13 cellular contexts compared by ENCODE assay signal in genomic region chr15:90936823-90937222, GRCh38. TPM values are rescaled to one million over a fixed set of nuclear protein-coding genes. Genes with fewer than 3 reads are reported as not detected.
DNase-seq lines count a peak whose midpoint lies in the region; ATAC-seq, FAIRE-seq and TF ChIP-seq lines count a peak whose summit lies in the region.
"Had no signal": no experiment of that assay in that cellular context is flagged by ENCODE, and none has a peak within 500 bp of the region (broad histone marks: within the 10 kb centered on the region; RNA-seq: fewer than 3 reads in every experiment).

No MANE protein-coding gene starts in this region.

- H3K27ac ChIP-seq in K562 (ENCODE audit: extremely low read depth, low read depth, low read length) = peak overlapping the region; percentile 19; the same call in 2 of the 3 replicates
- H3K27ac ChIP-seq in neural progenitor cell = no peak overlapping the region
- H3K27ac ChIP-seq in caudate nucleus (ENCODE audit: low read depth, low read length) = no peak overlapping the region

- H3K9me1 ChIP-seq in K562 (ENCODE audit: control insufficient read depth, insufficient read depth, low read length) = no peaks in the 10 kb centered on the region

- ATAC-seq in activated CD4-positive, alpha-beta T cell treated with anti-CD3 and anti-CD28 coated beads for 36 hours = no peak
- ATAC-seq in K562 (no peak), GM19324 (IDR thresholded peaks at IDR 0.05; ENCODE audit: low FRiP score, unreplicated experiment) (no peak)
- ATAC-seq: mucosa of descending colon had no signal

- WGBS in K562 (ENCODE audit: insufficient coverage, low coverage, missing lambda C conversion rate) = 42% methylated on average over 1 of the region's 1 CpG

- TF ChIP-seq RAD21 in K562 (CRISPR knock-in tag; conservative IDR thresholded peaks at IDR 0.05 in 1 of 2, IDR thresholded peaks at IDR 0.05 in 1 of 2) = no peak

- H3K27ac Mint-ChIP-seq in activated CD4-positive, alpha-beta T cell treated with anti-CD3 and anti-CD28 coated beads for 36 hours = no peak overlapping the region
- no peak overlapping the region for H3K27ac Mint-ChIP-seq in neural progenitor cell

- TF ChIP-seq CTCF in Loucy (conservative IDR thresholded peaks at IDR 0.05; ENCODE audit: low read length) = no peak
- no peak for TF ChIP-seq CTCF in K562 (IDR thresholded peaks at IDR 0.05 in 2 of 3, conservative IDR thresholded peaks at IDR 0.05 in 1 of 3; ENCODE audit: insufficient read depth in 2 of 3, low read depth in 1 of 3, low read length in 3 of 3)
- TF ChIP-seq CTCF in neural progenitor cell (IDR thresholded peaks at IDR 0.05) = no peak

- no peaks in the 10 kb centered on the region for H3K27me3 Mint-ChIP-seq in activated CD4-positive, alpha-beta T cell treated with anti-CD3 and anti-CD28 coated beads for 36 hours
- peaks cover 9% of the 10 kb centered on the region for H3K27me3 Mint-ChIP-seq in neural progenitor cell (ENCODE audit: insufficient read depth, low read depth)

- H4K20me1 ChIP-seq in Loucy (ENCODE audit: insufficient read depth, low read length, poor library complexity, severe bottlenecking) = peaks cover 18% of the 10 kb centered on the region
- H4K20me1 ChIP-seq in K562 (replicated peaks; ENCODE audit: control insufficient read depth, insufficient read depth, low read length) = no peaks in the 10 kb centered on the region
- H4K20me1 ChIP-seq in neural progenitor cell (ENCODE audit: low read depth) = peaks cover 10% of the 10 kb centered on the region

- H3K36me3 ChIP-seq in Loucy (ENCODE audit: insufficient read depth, low read length) = peaks cover 15% of the 10 kb centered on the region; the same call in 1 of the 2 replicates
- H3K36me3 ChIP-seq in K562 (ENCODE audit: control insufficient read depth, insufficient read depth, low read length) = peaks cover 46% of the 10 kb centered on the region
- no peaks in the 10 kb centered on the region for H3K36me3 ChIP-seq in neural progenitor cell

- intact Hi-C loops in activated CD4-positive, alpha-beta T cell treated with anti-CD3 and anti-CD28 coated beads for 36 hours (cut with DNase I, micrococcal nuclease) = loop anchor here in 1 of 2 experiments (10.0 kb wide), 1 partner anchor 1362 kb away; the partner anchor contains the start of gene TICRR
- intact Hi-C loops in K562 (cut with micrococcal nuclease) = loop anchor here (10.0 kb wide), 2 partner anchors 288 to 642 kb away; no protein-coding TSS in a partner anchor

- H3K79me2 ChIP-seq in Loucy (ENCODE audit: insufficient read depth, low read length) = peaks cover 26% of the 10 kb centered on the region
- peaks cover 27% of the 10 kb centered on the region for H3K79me2 ChIP-seq in K562 (ENCODE audit: control insufficient read depth, insufficient read depth, low read length)
- H3K79me2 ChIP-seq in neural progenitor cell (ENCODE audit: low read depth) = peaks cover 16% of the 10 kb centered on the region

- in situ Hi-C loops in K562 (cut with MboI) = no loop called here

- H3K4me3 Mint-ChIP-seq in activated CD4-positive, alpha-beta T cell treated with anti-CD3 and anti-CD28 coated beads for 36 hours = peak overlapping the region; percentile 63
- peak overlapping the region; percentile 84 for H3K4me3 Mint-ChIP-seq in neural progenitor cell

- H3K9me2 ChIP-seq in Loucy (replicated peaks; ENCODE audit: low read depth, low read length) = no peaks in the 10 kb centered on the region

- no peak for DNase-seq in activated CD4-positive, alpha-beta T cell treated with anti-CD3 and anti-CD28 coated beads for 36 hours
- DNase-seq in activated CD4-positive, alpha-beta T cell treated with anti-CD3 and anti-CD28 coated beads, Interleukin-2, amount 50 U/mL, for 1 hour = no peak
- DNase-seq in K562 (ENCODE audit: extremely low read depth in 1 of 4, low spot score in 3 of 4) = no peak
- no peak for DNase-seq in neural progenitor cell (ENCODE audit: low spot score)
- DNase-seq in NCI-H526 treated with DMSO at 0.1 percent for 48 hours (lab: John Stamatoyannopoulos, UW) = no peak
- DNase-seq in caudate nucleus (lab: John Stamatoyannopoulos, UW) = no peak
- DNase-seq: mucosa of descending colon, NCI-H2081 treated with DMSO at 0.1 percent for 48 hours had no signal

- H3K9ac ChIP-seq in Loucy (ENCODE audit: low read depth, low read length, poor library complexity, severe bottlenecking) = peak overlapping the region; percentile 96
- H3K9ac ChIP-seq in K562 (ENCODE audit: insufficient read depth in 1 of 2, low read depth in 2 of 2, low read length in 2 of 2) = peak overlapping the region; percentile 55 to 77; a peak in 3 of 4 replicates
- no peak overlapping the region for H3K9ac ChIP-seq in neural progenitor cell

- TF ChIP-seq POLR2A in K562 (conservative IDR thresholded peaks at IDR 0.05) = no peak

- no peaks in the 10 kb centered on the region for H3K9me3 ChIP-seq in Loucy (ENCODE audit: insufficient read depth, low read depth, low read length)
- H3K9me3 ChIP-seq in K562 (replicated peaks; ENCODE audit: control insufficient read depth, insufficient read depth, low read depth, low read length) = no peaks in the 10 kb centered on the region
- H3K9me3 ChIP-seq in neural progenitor cell (ENCODE audit: low read depth) = no peaks in the 10 kb centered on the region
- H3K9me3 ChIP-seq: mucosa of descending colon, right atrium auricular region, tibial nerve had no signal

- H3K4me1 Mint-ChIP-seq in activated CD4-positive, alpha-beta T cell treated with anti-CD3 and anti-CD28 coated beads for 36 hours = peaks cover 24% of the 10 kb centered on the region
- peaks cover 21% of the 10 kb centered on the region for H3K4me1 Mint-ChIP-seq in neural progenitor cell

- no peaks in the 10 kb centered on the region for H3K9me3 Mint-ChIP-seq in activated CD4-positive, alpha-beta T cell treated with anti-CD3 and anti-CD28 coated beads for 36 hours (ENCODE audit: low read depth)
- no peaks in the 10 kb centered on the region for H3K9me3 Mint-ChIP-seq in neural progenitor cell

- peak overlapping the region; percentile 93 for H3K4me3 ChIP-seq in Loucy (ENCODE audit: low read length, poor library complexity, severe bottlenecking)
- peak overlapping the region; percentile 80; the same call in 1 of the 2 replicates for H3K4me3 ChIP-seq in K562
- H3K4me3 ChIP-seq in neural progenitor cell = no peak overlapping the region
- H3K4me3 ChIP-seq: mucosa of descending colon had no signal

- CTCF ChIA-PET in activated CD4-positive, alpha-beta T cell treated with anti-CD3 and anti-CD28 coated beads for 36 hours (lab: Charles Lee) = interaction anchor here (0.7 to 11.3 kb wide), 5 partner anchors 11 to 77 kb away, joined by 3 to 164 read pairs (median 6); partner anchors contain the start of genes MAN2A2 and RCCD1
- CTCF ChIA-PET in K562 (lab: Yijun Ruan, JAX; ENCODE audit: low intra/inter-chr PET ratio) = no interaction called here

- POLR2A ChIA-PET in activated CD4-positive, alpha-beta T cell treated with anti-CD3 and anti-CD28 coated beads for 36 hours (lab: Charles Lee) = interaction anchor here (0.6 kb wide), 1 partner anchor 1754 kb away, joined by 3 read pairs; no protein-coding TSS in a partner anchor
- POLR2A ChIA-PET in K562 (lab: Yijun Ruan, JAX) = interaction anchor here (0.7 to 4.4 kb wide), 6 partner anchors 10 to 58 kb away, joined by 3 to 20 read pairs (median 10); partner anchors contain the start of genes PRC1 and RCCD1

- FAIRE-seq in K562 (lab: Jason Lieb, UNC) = no peak
- FAIRE-seq: A204.1 had no signal

- peaks cover 28% of the 10 kb centered on the region for H3K4me1 ChIP-seq in Loucy (ENCODE audit: insufficient read depth, low read length, poor library complexity, severe bottlenecking)
- H3K4me1 ChIP-seq in K562 (replicated peaks in 1 of 2; ENCODE audit: control insufficient read depth in 2 of 2, insufficient read depth in 2 of 2, low read length in 2 of 2) = peaks cover 31 to 46% of the 10 kb centered on the region in 2 experiments
- peaks cover 12% of the 10 kb centered on the region for H3K4me1 ChIP-seq in neural progenitor cell

- H2AFZ ChIP-seq in Loucy (ENCODE audit: low read length) (no peak overlapping the region), K562 (ENCODE audit: low read depth, low read length) (no peak overlapping the region), neural progenitor cell (replicated peaks) (no peak overlapping the region)

- no peaks in the 10 kb centered on the region for H3F3A ChIP-seq in Loucy (ENCODE audit: low read depth)
- peaks cover 16% of the 10 kb centered on the region for H3F3A ChIP-seq in neural progenitor cell (ENCODE audit: low read depth)

- H3K36me3 Mint-ChIP-seq in activated CD4-positive, alpha-beta T cell treated with anti-CD3 and anti-CD28 coated beads for 36 hours (ENCODE audit: low read depth) = peaks cover 26% of the 10 kb centered on the region
- peaks cover 20% of the 10 kb centered on the region for H3K36me3 Mint-ChIP-seq in neural progenitor cell

- BruUV-seq in K562 (replicated peaks; lab: Mats Ljungman, UMichigan) = no TSS peak

- no peaks in the 10 kb centered on the region for H3K27me3 ChIP-seq in Loucy (ENCODE audit: insufficient read depth, low read length, poor library complexity, severe bottlenecking)
- H3K27me3 ChIP-seq in K562 (ENCODE audit: control insufficient read depth in 2 of 2, insufficient read depth in 2 of 2, low read length in 2 of 2) = no peaks in the 10 kb centered on the region
- peaks cover 15% of the 10 kb centered on the region for H3K27me3 ChIP-seq in neural progenitor cell
- H3K27me3 ChIP-seq: right atrium auricular region, tibial nerve had no signal

- H3K4me2 ChIP-seq in Loucy (ENCODE audit: low read depth, low read length, poor library complexity, severe bottlenecking) (peak overlapping the region; percentile 83), K562 (ENCODE audit: insufficient read depth, low read length) (peak overlapping the region; percentile 93), neural progenitor cell (no peak overlapping the region)

- TF ChIP-seq EP300 in K562 (IDR thresholded peaks at IDR 0.05; ENCODE audit: low read length) = no peak

RNA-seq across cellular contexts. Expression of gene UNC45A, which starts 1.7 kb away (rescaled TPM):
- total RNA-seq in activated CD4-positive, alpha-beta T cell treated with anti-CD3 and anti-CD28 coated beads for 36 hours = 10 to 100 TPM; 51.4 to 65.6 TPM
- total RNA-seq in K562 (2011; cell fraction: chromatin; rRNA removed; ENCODE audit: low replicate concordance) = 131 and 331 TPM in 2 replicates
- total RNA-seq in K562 (2011; cell fraction: nucleolus; rRNA removed) = 205 and 228 TPM in 2 replicates
- 113 and 152 TPM in 2 replicates for total RNA-seq in K562 (2011; cell fraction: nucleoplasm; rRNA removed)
- total RNA-seq in K562 (2014; rRNA removed) = 59.8 and 65.2 TPM in 2 replicates
- total RNA-seq in K562 (2014; rRNA removed; fragmentation: Illumina TruSeq; extraction: Trizol) = 19.2 and 22.6 TPM in 2 replicates
- total RNA-seq in K562 (2015; rRNA removed; fragmentation: Illumina TruSeq; extraction: Trizol) = 47.7 and 52.5 TPM in 2 replicates
- 79.0 and 79.3 TPM in 2 replicates for total RNA-seq in K562 (2021)
- 43.7 and 56.7 TPM in 2 replicates for polyA plus RNA-seq in K562 (2011; rRNA removed)
- 46.7 and 62.9 TPM in 2 replicates for polyA plus RNA-seq in K562 (2011; cell fraction: cytosol; rRNA removed)
- 163 and 164 TPM in 2 replicates for polyA plus RNA-seq in K562 (2011; cell fraction: nucleus; rRNA removed)
- polyA plus RNA-seq in K562 (2012) = 75.1 and 75.7 TPM in 2 replicates
- 35.7 and 46.7 TPM in 2 replicates for polyA plus RNA-seq in K562 (2014; fragmentation: Illumina TruSeq; extraction: Trizol)
- polyA plus RNA-seq in K562 (2014; fragmentation: Nextera tagmentation; extraction: Ambion mirVana) = 10 to 100 TPM; 22.4 to 23.1 TPM
- 54.5 and 55.5 TPM in 2 replicates for polyA plus RNA-seq in K562 (2014; rRNA removed)
- polyA minus RNA-seq in K562 (2011; rRNA and poly(A)+ RNA removed) = 51.9 and 58.7 TPM in 2 replicates
- 50.4 and 51.9 TPM in 2 replicates for polyA minus RNA-seq in K562 (2011; cell fraction: cytosol; rRNA and poly(A)+ RNA removed)
- 51.0 and 77.4 TPM in 2 replicates for polyA minus RNA-seq in K562 (2011; cell fraction: nucleus; rRNA and poly(A)+ RNA removed)
- total RNA-seq in neural progenitor cell (ENCODE audit: low replicate concordance) = 47.7 and 99.5 TPM in 2 replicates

RNA-seq across cellular contexts. Expression of gene HDDC3, which starts 4.5 kb away (rescaled TPM):
- total RNA-seq in activated CD4-positive, alpha-beta T cell treated with anti-CD3 and anti-CD28 coated beads for 36 hours = 10 to 100 TPM; 34.2 to 41.2 TPM
- total RNA-seq in K562 (2011; cell fraction: chromatin; rRNA removed; ENCODE audit: low replicate concordance) = 27.3 and 60.3 TPM in 2 replicates
- 59.5 and 62.4 TPM in 2 replicates for total RNA-seq in K562 (2011; cell fraction: nucleolus; rRNA removed)
- 46.9 and 47.9 TPM in 2 replicates for total RNA-seq in K562 (2011; cell fraction: nucleoplasm; rRNA removed)
- 54.1 and 64.9 TPM in 2 replicates for total RNA-seq in K562 (2014; rRNA removed)
- total RNA-seq in K562 (2014; rRNA removed; fragmentation: Illumina TruSeq; extraction: Trizol) = 28.2 and 33.0 TPM in 2 replicates
- total RNA-seq in K562 (2015; rRNA removed; fragmentation: Illumina TruSeq; extraction: Trizol) = 36.6 and 36.9 TPM in 2 replicates
- 42.6 and 43.0 TPM in 2 replicates for total RNA-seq in K562 (2021)
- 30.8 and 33.4 TPM in 2 replicates for polyA plus RNA-seq in K562 (2011; rRNA removed)
- 37.1 and 49.7 TPM in 2 replicates for polyA plus RNA-seq in K562 (2011; cell fraction: cytosol; rRNA removed)
- 37.0 and 41.5 TPM in 2 replicates for polyA plus RNA-seq in K562 (2011; cell fraction: nucleus; rRNA removed)
- 29.7 and 31.4 TPM in 2 replicates for polyA plus RNA-seq in K562 (2012)
- polyA plus RNA-seq in K562 (2014; fragmentation: Illumina TruSeq; extraction: Trizol) = 51.7 and 54.2 TPM in 2 replicates
- 10 to 100 TPM; 14.9 to 21.3 TPM for polyA plus RNA-seq in K562 (2014; fragmentation: Nextera tagmentation; extraction: Ambion mirVana)
- polyA plus RNA-seq in K562 (2014; rRNA removed) = 55.8 and 65.8 TPM in 2 replicates
- 21.5 and 26.2 TPM in 2 replicates for polyA minus RNA-seq in K562 (2011; rRNA and poly(A)+ RNA removed)
- polyA minus RNA-seq in K562 (2011; cell fraction: cytosol; rRNA and poly(A)+ RNA removed) = 10.3 and 15.1 TPM in 2 replicates
- polyA minus RNA-seq in K562 (2011; cell fraction: nucleus; rRNA and poly(A)+ RNA removed) = 28.9 and 44.4 TPM in 2 replicates
- total RNA-seq in neural progenitor cell (ENCODE audit: low replicate concordance) = 20.4 and 21.8 TPM in 2 replicates

RNA-seq across cellular contexts. Expression of gene RCCD1, which starts 17.9 kb away (rescaled TPM):
- total RNA-seq in activated CD4-positive, alpha-beta T cell treated with anti-CD3 and anti-CD28 coated beads for 36 hours = 10 to 100 TPM; 28.9 to 37.4 TPM
- total RNA-seq in K562 (2011; cell fraction: chromatin; rRNA removed; ENCODE audit: low replicate concordance) = 100 and 115 TPM in 2 replicates
- total RNA-seq in K562 (2011; cell fraction: nucleolus; rRNA removed) = 74.7 and 75.5 TPM in 2 replicates
- total RNA-seq in K562 (2011; cell fraction: nucleoplasm; rRNA removed) = 86.9 and 97.7 TPM in 2 replicates
- total RNA-seq in K562 (2014; rRNA removed) = 38.1 and 41.2 TPM in 2 replicates
- total RNA-seq in K562 (2014; rRNA removed; fragmentation: Illumina TruSeq; extraction: Trizol) = 17.0 and 18.0 TPM in 2 replicates
- total RNA-seq in K562 (2015; rRNA removed; fragmentation: Illumina TruSeq; extraction: Trizol) = 16.7 and 23.7 TPM in 2 replicates
- 44.0 and 45.9 TPM in 2 replicates for total RNA-seq in K562 (2021)
- 28.5 and 39.6 TPM in 2 replicates for polyA plus RNA-seq in K562 (2011; rRNA removed)
- polyA plus RNA-seq in K562 (2011; cell fraction: cytosol; rRNA removed) = 17.6 and 22.6 TPM in 2 replicates
- polyA plus RNA-seq in K562 (2011; cell fraction: nucleus; rRNA removed) = 232 and 244 TPM in 2 replicates
- polyA plus RNA-seq in K562 (2012) = 41.3 and 51.9 TPM in 2 replicates
- polyA plus RNA-seq in K562 (2014; fragmentation: Illumina TruSeq; extraction: Trizol) = 22.3 and 24.7 TPM in 2 replicates
- 10 to 100 TPM; 11.1 to 12.2 TPM for polyA plus RNA-seq in K562 (2014; fragmentation: Nextera tagmentation; extraction: Ambion mirVana)
- polyA plus RNA-seq in K562 (2014; rRNA removed) = 45.2 and 51.4 TPM in 2 replicates
- polyA minus RNA-seq in K562 (2011; rRNA and poly(A)+ RNA removed) = 10.3 and 13.1 TPM in 2 replicates
- polyA minus RNA-seq in K562 (2011; cell fraction: cytosol; rRNA and poly(A)+ RNA removed) = 9.4 and 12.6 TPM in 2 replicates
- 25.3 and 29.9 TPM in 2 replicates for polyA minus RNA-seq in K562 (2011; cell fraction: nucleus; rRNA and poly(A)+ RNA removed)
- 19.7 and 27.6 TPM in 2 replicates for total RNA-seq in neural progenitor cell (ENCODE audit: low replicate concordance)

RNA-seq across cellular contexts. Expression of gene MAN2A2, which starts 33.7 kb away (rescaled TPM):
- total RNA-seq in activated CD4-positive, alpha-beta T cell treated with anti-CD3 and anti-CD28 coated beads for 36 hours = 100 to 1,000 TPM in 1 of 2 experiments, 10 to 100 TPM in 1; 76.6 to 104 TPM
- total RNA-seq in K562 (2011; cell fraction: chromatin; rRNA removed; ENCODE audit: low replicate concordance) = 447 and 1,128 TPM in 2 replicates
- total RNA-seq in K562 (2011; cell fraction: nucleolus; rRNA removed) = 692 and 704 TPM in 2 replicates
- 460 and 506 TPM in 2 replicates for total RNA-seq in K562 (2011; cell fraction: nucleoplasm; rRNA removed)
- total RNA-seq in K562 (2014; rRNA removed) (35.0 and 53.7 TPM in 2 replicates), K562 (2014; rRNA removed; fragmentation: Illumina TruSeq; extraction: Trizol) (20.6 and 25.0 TPM in 2 replicates), K562 (2015; rRNA removed; fragmentation: Illumina TruSeq; extraction: Trizol) (43.3 and 43.4 TPM in 2 replicates), K562 (2021) (116 and 151 TPM in 2 replicates), neural progenitor cell (ENCODE audit: low replicate concordance) (7.0 and 15.3 TPM in 2 replicates)
- polyA plus RNA-seq in K562 (2011; rRNA removed) (71.7 and 195 TPM in 2 replicates), K562 (2014; fragmentation: Illumina TruSeq; extraction: Trizol) (130 and 131 TPM in 2 replicates), K562 (2014; fragmentation: Nextera tagmentation; extraction: Ambion mirVana) (10 to 100 TPM in 1 of 2 experiments, 1 to 10 TPM in 1; 7.3 to 13.7 TPM), K562 (2014; rRNA removed) (114 and 121 TPM in 2 replicates)
- polyA plus RNA-seq in K562 (2011; cell fraction: cytosol; rRNA removed) = 119 and 133 TPM in 2 replicates
- polyA plus RNA-seq in K562 (2011; cell fraction: nucleus; rRNA removed) = 1,870 and 1,995 TPM in 2 replicates
- polyA plus RNA-seq in K562 (2012) = 92.0 and 210 TPM in 2 replicates
- 30.7 and 41.4 TPM in 2 replicates for polyA minus RNA-seq in K562 (2011; rRNA and poly(A)+ RNA removed)
- 71.5 and 84.4 TPM in 2 replicates for polyA minus RNA-seq in K562 (2011; cell fraction: cytosol; rRNA and poly(A)+ RNA removed)
- polyA minus RNA-seq in K562 (2011; cell fraction: nucleus; rRNA and poly(A)+ RNA removed) = 264 and 379 TPM in 2 replicates

RNA-seq across cellular contexts. Expression of gene FES, which starts 52.5 kb away (rescaled TPM):
- 10 to 100 TPM; 12.2 to 15.6 TPM for total RNA-seq in activated CD4-positive, alpha-beta T cell treated with anti-CD3 and anti-CD28 coated beads for 36 hours
- 3.7 and 18.5 TPM in 2 replicates for total RNA-seq in K562 (2011; cell fraction: chromatin; rRNA removed; ENCODE audit: low replicate concordance)
- total RNA-seq in K562 (2011; cell fraction: nucleolus; rRNA removed) = 5.1 and 10.8 TPM in 2 replicates
- 3.3 and 6.0 TPM in 2 replicates for total RNA-seq in K562 (2011; cell fraction: nucleoplasm; rRNA removed)
- total RNA-seq in K562 (2014; rRNA removed) = 0.86 and 1.6 TPM in 2 replicates
- 0.73 and 1.1 TPM in 2 replicates for total RNA-seq in K562 (2014; rRNA removed; fragmentation: Illumina TruSeq; extraction: Trizol)
- total RNA-seq in K562 (2015; rRNA removed; fragmentation: Illumina TruSeq; extraction: Trizol) = 0.72 and 1.1 TPM in 2 replicates
- total RNA-seq in K562 (2021) = 1.3 and 2.6 TPM in 2 replicates
- 0.38 and 1.0 TPM in 2 replicates for polyA plus RNA-seq in K562 (2011; rRNA removed)
- 0.83 and 1.2 TPM in 2 replicates for polyA plus RNA-seq in K562 (2011; cell fraction: cytosol; rRNA removed)
- 4.8 and 6.6 TPM in 2 replicates for polyA plus RNA-seq in K562 (2011; cell fraction: nucleus; rRNA removed)
- 1.1 and 2.8 TPM in 2 replicates for polyA plus RNA-seq in K562 (2012)
- 0.55 and 0.66 TPM in 2 replicates for polyA plus RNA-seq in K562 (2014; fragmentation: Illumina TruSeq; extraction: Trizol)
- polyA plus RNA-seq in K562 (2014; fragmentation: Nextera tagmentation; extraction: Ambion mirVana) = under 1 TPM; 0.82 to 0.91 TPM
- polyA plus RNA-seq in K562 (2014; rRNA removed) = 0.78 and 2.5 TPM in 2 replicates
- polyA minus RNA-seq in K562 (2011; rRNA and poly(A)+ RNA removed) = 0.14 and 0.45 TPM in 2 replicates
- polyA minus RNA-seq in K562 (2011; cell fraction: cytosol; rRNA and poly(A)+ RNA removed) = 0.86 and 2.5 TPM in 2 replicates
- 4.0 and 4.3 TPM in 2 replicates for polyA minus RNA-seq in K562 (2011; cell fraction: nucleus; rRNA and poly(A)+ RNA removed)
- 11.7 and 14.1 TPM in 2 replicates for total RNA-seq in neural progenitor cell (ENCODE audit: low replicate concordance)
